In genomic region chr18:42030586-42031182, GRCh38 we compare ENCODE assay signal across 9 cellular contexts.
DNase-seq lines count a peak whose midpoint lies in the region; ATAC-seq, FAIRE-seq and TF ChIP-seq lines count a peak whose summit lies in the region.
"Had no signal": no experiment of that assay in that cellular context is flagged by ENCODE, and none has a peak within 500 bp of the region (broad histone marks: within the 10 kb centered on the region; RNA-seq: fewer than 3 reads in every experiment).

No MANE protein-coding gene starts in this region.

- no peaks in the 10 kb centered on the region for H3K27me3 ChIP-seq in DND-41 (ENCODE audit: insufficient read depth, low read length, poor library complexity)
- H3K27me3 ChIP-seq in WERI-Rb-1 (ENCODE audit: insufficient read depth, low read depth, severe bottlenecking) = no peaks in the 10 kb centered on the region
- no peaks in the 10 kb centered on the region for H3K27me3 ChIP-seq in left lung
- no peaks in the 10 kb centered on the region for H3K27me3 ChIP-seq in esophagus squamous epithelium

- no peak overlapping the region for H3K4me3 Mint-ChIP-seq in stimulated activated effector memory CD8-positive, alpha-beta T cell treated with anti-CD3 and anti-CD28 coated beads, Interleukin-12 subunit alpha, Interleukin-12 subunit beta, amount 100 ng/mL, for 72 hours
- H3K4me3 Mint-ChIP-seq: dendritic cell treated with granulocyte-macrophage colony-stimulating factor and Interleukin-4, amounts not matched to agents 40 ng/mL and 50 ng/mL, for 4 days had no signal

- H3K79me2 ChIP-seq in DND-41 (ENCODE audit: insufficient read depth, low read length) = no peaks in the 10 kb centered on the region

- peaks cover 9% of the 10 kb centered on the region for H3K4me1 Mint-ChIP-seq in stimulated activated effector memory CD8-positive, alpha-beta T cell treated with anti-CD3 and anti-CD28 coated beads, Interleukin-12 subunit alpha, Interleukin-12 subunit beta, amount 100 ng/mL, for 72 hours

- no peak overlapping the region for H3K9ac ChIP-seq in DND-41 (ENCODE audit: low read depth, low read length)

- no peak for TF ChIP-seq POLR2A in esophagus squamous epithelium (IDR thresholded peaks at IDR 0.05)

- H3K4me3 ChIP-seq in DND-41 (ENCODE audit: low read depth in 1 of 2, low read length in 2 of 2) (no peak overlapping the region), WERI-Rb-1 (ENCODE audit: low read depth, low read length) (no peak overlapping the region), left lung (no peak overlapping the region), esophagus squamous epithelium (no peak overlapping the region)

- H3K9me3 Mint-ChIP-seq in stimulated activated effector memory CD8-positive, alpha-beta T cell treated with anti-CD3 and anti-CD28 coated beads, Interleukin-12 subunit alpha, Interleukin-12 subunit beta, amount 100 ng/mL, for 72 hours = no peaks in the 10 kb centered on the region
- H3K9me3 Mint-ChIP-seq: dendritic cell treated with granulocyte-macrophage colony-stimulating factor and Interleukin-4, amounts not matched to agents 40 ng/mL and 50 ng/mL, for 4 days had no signal

- H3K4me1 ChIP-seq in DND-41 (ENCODE audit: insufficient read depth, low read length) = no peaks in the 10 kb centered on the region
- H3K4me1 ChIP-seq in left lung = no peaks in the 10 kb centered on the region
- no peaks in the 10 kb centered on the region for H3K4me1 ChIP-seq in esophagus squamous epithelium

- H3K36me3 Mint-ChIP-seq in stimulated activated effector memory CD8-positive, alpha-beta T cell treated with anti-CD3 and anti-CD28 coated beads, Interleukin-12 subunit alpha, Interleukin-12 subunit beta, amount 100 ng/mL, for 72 hours = peaks cover 92% of the 10 kb centered on the region

- 81 to 83% methylated on average over 3 of the region's 3 CpGs for WGBS in esophagus squamous epithelium, 2 donors

- DNase-seq in DND-41 (peak; percentile 23), HTR-8/SVneo (ENCODE audit: insufficient read length, low spot score) (peak; percentile 21), WERI-Rb-1 (peak; percentile 50), left lung (no peak), esophagus squamous epithelium (lab: John Stamatoyannopoulos, UW) (no peak), hippocampal formation (lab: John Stamatoyannopoulos, UW) (no peak)
- no peak for DNase-seq in stimulated activated effector memory CD8-positive, alpha-beta T cell treated with anti-CD3 and anti-CD28 coated beads, Interleukin-12 subunit alpha, Interleukin-12 subunit beta, amount 100 ng/mL, for 72 hours (ENCODE audit: low spot score in 2 of 2)

- H3K27ac ChIP-seq in DND-41 (ENCODE audit: low read length) (no peak overlapping the region), WERI-Rb-1 (no peak overlapping the region), left lung (no peak overlapping the region), esophagus squamous epithelium (no peak overlapping the region)

- no peak overlapping the region for H3K4me2 ChIP-seq in DND-41 (ENCODE audit: insufficient read depth, low read length)

- no peak for FAIRE-seq in HTR-8/SVneo (lab: Jason Lieb, UNC)

- intact Hi-C loops in left lung (cut with DNase I) (no loop called here), esophagus squamous epithelium (cut with DNase I) (no loop called here)

- H2AFZ ChIP-seq in DND-41 (ENCODE audit: low read depth, low read length) = no peak overlapping the region

- ATAC-seq in DND-41 (ENCODE audit: insufficient read depth, low read depth) (0 out of 3 replicates have a peak, but pooled peaks have one; percentile 57), left lung (peak; percentile 40), HG03442 (IDR thresholded peaks at IDR 0.05; ENCODE audit: unreplicated experiment) (no peak)
- no peak for ATAC-seq in stimulated activated effector memory CD8-positive, alpha-beta T cell treated with anti-CD3 and anti-CD28 coated beads, Interleukin-12 subunit alpha, Interleukin-12 subunit beta, amount 100 ng/mL, for 72 hours

- TF ChIP-seq CTCF in DND-41 (IDR thresholded peaks at IDR 0.05; ENCODE audit: borderline replicate concordance, extremely low read depth, low read length, poor library complexity, severe bottlenecking) (peak; percentile 50), WERI-Rb-1 (IDR thresholded peaks at IDR 0.05; ENCODE audit: low read depth, low read length) (peak; percentile 82), left lung (IDR thresholded peaks at IDR 0.05) (peak in 1 of 2 donors; percentile 13), esophagus squamous epithelium (IDR thresholded peaks at IDR 0.05) (peak in 1 of 6 experiments; percentile 22)

- no peaks in the 10 kb centered on the region for H4K20me1 ChIP-seq in DND-41 (ENCODE audit: insufficient read depth, low read length)

- no peak overlapping the region for H3K27ac Mint-ChIP-seq in stimulated activated effector memory CD8-positive, alpha-beta T cell treated with anti-CD3 and anti-CD28 coated beads, Interleukin-12 subunit alpha, Interleukin-12 subunit beta, amount 100 ng/mL, for 72 hours
- H3K27ac Mint-ChIP-seq: dendritic cell treated with granulocyte-macrophage colony-stimulating factor and Interleukin-4, amounts not matched to agents 40 ng/mL and 50 ng/mL, for 4 days had no signal

- H3K36me3 ChIP-seq in DND-41 (ENCODE audit: insufficient read depth, low read length) = peaks cover 51% of the 10 kb centered on the region
- peaks cover 23% of the 10 kb centered on the region for H3K36me3 ChIP-seq in WERI-Rb-1
- H3K36me3 ChIP-seq in left lung = peaks cover 0 to 75% of the 10 kb centered on the region in 2 donors
- H3K36me3 ChIP-seq in esophagus squamous epithelium = peaks cover 0 to 78% (median 0%) of the 10 kb centered on the region in 3 donors

- no peaks in the 10 kb centered on the region for H3K9me3 ChIP-seq in DND-41 (ENCODE audit: insufficient read depth, low read length, severe bottlenecking)
- no peaks in the 10 kb centered on the region for H3K9me3 ChIP-seq in WERI-Rb-1 (ENCODE audit: severe bottlenecking)
- no peaks in the 10 kb centered on the region for H3K9me3 ChIP-seq in left lung
- no peaks in the 10 kb centered on the region for H3K9me3 ChIP-seq in esophagus squamous epithelium

Comparison
In these comparisons a context has a peak if more than half of its experiments do, and no peak if none do; other contexts are left out.
1. ATAC-seq: peak in DND-41 (single experiment) and left lung (single experiment); none in stimulated activated effector memory CD8-positive, alpha-beta T cell treated with anti-CD3 and anti-CD28 coated beads, Interleukin-12 subunit alpha, Interleukin-12 subunit beta, amount 100 ng/mL, for 72 hours (single experiment) and HG03442 (single experiment).
2. DNase-seq: peak in DND-41 (single experiment), HTR-8/SVneo (single experiment) and WERI-Rb-1 (single experiment); none in left lung (0 of 2), stimulated activated effector memory CD8-positive, alpha-beta T cell treated with anti-CD3 and anti-CD28 coated beads, Interleukin-12 subunit alpha, Interleukin-12 subunit beta, amount 100 ng/mL, for 72 hours (0 of 2), esophagus squamous epithelium (single experiment) and hippocampal formation (0 of 2).